Comparison of ENCODE assay signal across 8 cellular contexts in genomic region chrX:107117993-107118321, GRCh38.
A peak's percentile ranks its signal among the peaks of the same experiment; 100 is the strongest.
DNase-seq lines count a peak whose midpoint lies in the region; ATAC-seq and TF ChIP-seq lines count a peak whose summit lies in the region.

No MANE protein-coding gene starts in this region.

- TF ChIP-seq CTCF in VCaP (conservative IDR thresholded peaks at IDR 0.05), result no peak

- peak; percentile 2 for DNase-seq in ACHN
- DNase-seq in glomerular visceral epithelial cell (ENCODE audit: extremely low spot score), result peak; percentile 0
- peak; percentile 16 for DNase-seq in pons (ENCODE audit: low spot score)
- DNase-seq in NCI-H2029 treated with DMSO at 0.1 percent for 48 hours (lab: John Stamatoyannopoulos, UW), result no peak
- no peak for DNase-seq in NCI-H2081 treated with DMSO at 0.1 percent for 48 hours (lab: John Stamatoyannopoulos, UW)

- in situ Hi-C loops in ACHN (cut with HindIII; ENCODE audit: low pct_ligation_motif_present, low pct_unique_long_range_greater_than_20kb, low sequenced_read_pairs), result no loop called here

- ATAC-seq in GM21786 (IDR thresholded peaks at IDR 0.05; ENCODE audit: unreplicated experiment) (peak; percentile 15), GM19395 (IDR thresholded peaks at IDR 0.05; ENCODE audit: unreplicated experiment) (no peak)

- H3K27ac ChIP-seq in VCaP, result peak overlapping the region; percentile 56; the same call in 1 of the 2 replicates

Comparison
In these comparisons a context has a peak if more than half of its experiments do, and no peak if none do; other contexts are left out.
1. DNase-seq: peak in ACHN (single experiment), glomerular visceral epithelial cell (single experiment) and pons (single experiment); none in NCI-H2029 treated with DMSO at 0.1 percent for 48 hours (single experiment) and NCI-H2081 treated with DMSO at 0.1 percent for 48 hours (single experiment).